ENCODE assay signal across 32 cellular contexts in the genomic region with DNA sequence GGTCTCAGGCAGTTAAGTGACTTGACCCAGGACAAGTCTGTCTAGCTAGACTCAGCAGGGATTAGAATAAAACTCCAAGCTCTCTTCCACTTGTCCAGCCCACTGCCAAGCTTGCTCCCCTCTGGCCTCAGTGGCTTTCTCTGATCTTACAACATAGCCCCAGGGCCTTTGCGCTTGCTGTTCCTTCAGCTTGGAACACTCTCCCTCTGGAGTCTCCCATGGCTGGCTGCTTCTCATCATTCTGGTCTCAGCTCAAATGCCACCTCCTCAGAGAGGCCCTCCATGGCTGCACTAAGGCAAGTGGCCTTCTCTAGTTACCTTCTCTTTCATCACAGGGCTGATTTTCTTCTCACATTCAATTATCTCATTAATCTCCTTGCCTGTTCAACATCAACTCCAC. TPM values are rescaled to one million over a fixed set of nuclear protein-coding genes. Genes with fewer than 3 reads are reported as not detected.
DNase-seq lines count a peak whose midpoint lies in the region; ATAC-seq and TF ChIP-seq lines count a peak whose summit lies in the region.
"Had no signal": no experiment of that assay in that cellular context is flagged by ENCODE, and none has a peak within 500 bp of the region (broad histone marks: within the 10 kb centered on the region; RNA-seq: fewer than 3 reads in every experiment).

No MANE protein-coding gene starts in this region.

- H3K27me3 ChIP-seq in HUES48 (ENCODE audit: control insufficient read depth, insufficient read depth, low read length) (peaks cover 5% of the 10 kb centered on the region; the same call in 1 of the 2 replicates), dorsolateral prefrontal cortex (peaks cover 0 to 15% (median 0%) of the 10 kb centered on the region in 45 donors), thoracic aorta (replicated peaks; ENCODE audit: insufficient read depth) (no peaks in the 10 kb centered on the region)
- H3K27me3 ChIP-seq: BLaER1 treated with 17β-estradiol and CSF1 and Interleukin-3, amounts not matched to agents 10 nM and 100 nM; colonic mucosa had no signal

- H3K4me1 ChIP-seq in HUES48 (ENCODE audit: control insufficient read depth, insufficient read depth, low read length) (no peaks in the 10 kb centered on the region), thoracic aorta (ENCODE audit: control insufficient read depth in 1 of 2, low read depth in 2 of 2) (peaks cover 4 to 11% of the 10 kb centered on the region in 2 donors)
- H3K4me1 ChIP-seq: colonic mucosa, parathyroid adenoma had no signal

- H3K9me3 ChIP-seq in HUES48 (ENCODE audit: control insufficient read depth, insufficient read depth, low read length) (no peaks in the 10 kb centered on the region), thoracic aorta (no peaks in the 10 kb centered on the region)
- H3K9me3 ChIP-seq: BLaER1 treated with 17β-estradiol and CSF1 and Interleukin-3, amounts not matched to agents 10 nM and 100 nM; colonic mucosa; stomach; tibial nerve had no signal

- H3K36me3 Mint-ChIP-seq in mesothelial cell of epicardium, result no peaks in the 10 kb centered on the region
- H3K36me3 Mint-ChIP-seq: activated naive CD8-positive, alpha-beta T cell treated with anti-CD3 and anti-CD28 coated beads for 36 hours; IgD-negative memory B cell; naive thymus-derived CD8-positive, alpha-beta T cell; T-cell had no signal

- peaks cover 5% of the 10 kb centered on the region for H3K4me1 Mint-ChIP-seq in mesothelial cell of epicardium
- H3K4me1 Mint-ChIP-seq: T-cell had no signal

- peak; percentile 28 for ATAC-seq in thoracic aorta (ENCODE audit: insufficient number of reproducible peaks, low FRiP score, low read depth)
- ATAC-seq in HG03045 (IDR thresholded peaks at IDR 0.05; ENCODE audit: unreplicated experiment), result no peak
- ATAC-seq: naive thymus-derived CD8-positive, alpha-beta T cell; T-cell had no signal

- H3K27me3 Mint-ChIP-seq in mesothelial cell of epicardium (ENCODE audit: low read depth), result peaks cover 4% of the 10 kb centered on the region
- H3K27me3 Mint-ChIP-seq: IgD-negative memory B cell had no signal

- H3K27ac Mint-ChIP-seq in mesothelial cell of epicardium, result no peak overlapping the region
- H3K27ac Mint-ChIP-seq: activated naive CD8-positive, alpha-beta T cell treated with anti-CD3 and anti-CD28 coated beads for 36 hours; activated T-cell treated with anti-CD3 and anti-CD28 coated beads, Interleukin-2, amount 50 U/mL, for 24 hours; IgD-negative memory B cell; naive thymus-derived CD8-positive, alpha-beta T cell; T-cell had no signal

- no peaks in the 10 kb centered on the region for H3K36me3 ChIP-seq in HUES48 (ENCODE audit: control insufficient read depth, insufficient read depth, low read length)
- no peaks in the 10 kb centered on the region for H3K36me3 ChIP-seq in thoracic aorta
- H3K36me3 ChIP-seq: BLaER1 treated with 17β-estradiol and CSF1 and Interleukin-3, amounts not matched to agents 10 nM and 100 nM; colonic mucosa; stomach; tibial nerve had no signal

- no peaks in the 10 kb centered on the region for H3K9me3 Mint-ChIP-seq in mesothelial cell of epicardium
- H3K9me3 Mint-ChIP-seq: activated naive CD8-positive, alpha-beta T cell treated with anti-CD3 and anti-CD28 coated beads for 36 hours; activated T-cell treated with anti-CD3 and anti-CD28 coated beads, Interleukin-2, amount 50 U/mL, for 24 hours; IgD-negative memory B cell; naive thymus-derived CD8-positive, alpha-beta T cell; T-cell had no signal

- intact Hi-C loops in dorsolateral prefrontal cortex (cut with DNase I), result no loop called here

- no peak overlapping the region for H3K27ac ChIP-seq in HUES48 (ENCODE audit: low read depth, low read length)
- H3K27ac ChIP-seq in dorsolateral prefrontal cortex, result peak overlapping the region in 12 of 59 donors; percentile 14 to 82 (median 58)
- H3K27ac ChIP-seq in thoracic aorta, result no peak overlapping the region
- H3K27ac ChIP-seq: BLaER1 treated with 17β-estradiol and CSF1 and Interleukin-3, amounts not matched to agents 10 nM and 100 nM; colonic mucosa; parathyroid adenoma; stomach; tibial nerve had no signal

- H3K4me3 ChIP-seq in HUES48 (ENCODE audit: low read depth, low read length) (peak overlapping the region; percentile 66; the same call in 1 of the 2 replicates), dorsolateral prefrontal cortex (peak overlapping the region in 57 of 59 donors; percentile 35 to 72 (median 60)), thoracic aorta (no peak overlapping the region)
- H3K4me3 ChIP-seq: BLaER1 treated with 17β-estradiol and CSF1 and Interleukin-3, amounts not matched to agents 10 nM and 100 nM; colonic mucosa; lung had no signal

- no peak for TF ChIP-seq CTCF in dorsolateral prefrontal cortex (IDR thresholded peaks at IDR 0.05 in 54 of 56, conservative IDR thresholded peaks at IDR 0.05 in 2 of 56; ENCODE audit: low read depth in 1 of 56, partially characterized antibody in 56 of 56)
- TF ChIP-seq CTCF in mesothelial cell of epicardium (IDR thresholded peaks at IDR 0.05; ENCODE audit: unreplicated experiment), result no peak
- no peak for TF ChIP-seq CTCF in thoracic aorta (IDR thresholded peaks at IDR 0.05)

- DNase-seq in dorsolateral prefrontal cortex, result no peak
- no peak for DNase-seq in mesothelial cell of epicardium (ENCODE audit: low spot score in 2 of 2, unreplicated experiment in 2 of 2)
- DNase-seq in thoracic aorta (ENCODE audit: low spot score), result no peak
- no peak for DNase-seq in T-helper 9 cell
- DNase-seq in NCI-H2227 (lab: John Stamatoyannopoulos, UW; ENCODE audit: unreplicated experiment), result no peak
- DNase-seq: activated CD4-positive, alpha-beta T cell treated with anti-CD3 and anti-CD28 coated beads, Interleukin-2, amount 50 U/mL, for 1 hour; activated CD4-positive, CD25-positive, alpha-beta regulatory T cell; activated gamma-delta T cell; activated naive CD8-positive, alpha-beta T cell treated with anti-CD3 and anti-CD28 coated beads for 36 hours; activated T-cell treated with anti-CD3 and anti-CD28 coated beads, Interleukin-2, amount 50 U/mL, for 24 hours; colonic mucosa; effector memory CD4-positive, alpha-beta T cell; erythroblast; kidney glomerular epithelial cell; naive thymus-derived CD8-positive, alpha-beta T cell; NCI-H1694; NCI-H446 treated with DMSO at 0.1 percent for 48 hours; NCI-H82; stimulated activated CD4-positive, alpha-beta T cell treated with anti-CD3 and anti-CD28 coated beads, Interleukin-2, amount 100 ng/mL, for 24 hours; stomach; T-cell had no signal

- H3K9ac ChIP-seq in HUES48 (ENCODE audit: low read depth, low read length), result no peak overlapping the region
- H3K9ac ChIP-seq: BLaER1 treated with 17β-estradiol and CSF1 and Interleukin-3, amounts not matched to agents 10 nM and 100 nM; parathyroid adenoma had no signal

- H3K4me3 Mint-ChIP-seq in mesothelial cell of epicardium, result peak overlapping the region; percentile 71
- H3K4me3 Mint-ChIP-seq: activated naive CD8-positive, alpha-beta T cell treated with anti-CD3 and anti-CD28 coated beads for 36 hours; activated T-cell treated with anti-CD3 and anti-CD28 coated beads, Interleukin-2, amount 50 U/mL, for 24 hours; naive thymus-derived CD8-positive, alpha-beta T cell; T-cell had no signal

RNA-seq across cellular contexts. Expression of gene TVP23A, which starts 1.1 kb away (rescaled TPM):
- total RNA-seq in dorsolateral prefrontal cortex (10 to 100 TPM in 119 of 120 experiments, 1 to 10 TPM in 1; 9.8 to 34.1 (median 21.6) TPM), mesothelial cell of epicardium (9.5 to 9.9 TPM (median 9.8 TPM) in 3 replicates), thoracic aorta (1 to 10 TPM; 1.1 to 1.5 TPM)
- total RNA-seq: activated naive CD8-positive, alpha-beta T cell treated with anti-CD3 and anti-CD28 coated beads for 36 hours; mononuclear cell; naive thymus-derived CD8-positive, alpha-beta T cell; RPMI7951 had no signal

RNA-seq across cellular contexts. Expression of gene CIITA, which starts 59.5 kb away (rescaled TPM):
- total RNA-seq in dorsolateral prefrontal cortex (10 to 100 TPM in 45 of 120 experiments, 1 to 10 TPM in 75; 2.8 to 32.5 (median 9.1) TPM), mesothelial cell of epicardium (0.20 TPM in 2 of 3 replicates, not detected in the other), thoracic aorta (10 to 100 TPM; 25.2 to 31.0 TPM)
- total RNA-seq: H7, smooth muscle cell had no signal
